Comparison of ENCODE assay signal across 1 cellular context in genomic region chr14:73245401-73246325, GRCh38.
A peak's percentile ranks its signal among the peaks of the same experiment; 100 is the strongest.
TF ChIP-seq lines count a peak whose summit lies in the region.

No MANE protein-coding gene starts in this region.

TF ChIP-seq in GM12878, 131 proteins besides CTCF, POLR2A, EP300 and RAD21 (continued from another document):
- TF ChIP-seq, protein P1, sequence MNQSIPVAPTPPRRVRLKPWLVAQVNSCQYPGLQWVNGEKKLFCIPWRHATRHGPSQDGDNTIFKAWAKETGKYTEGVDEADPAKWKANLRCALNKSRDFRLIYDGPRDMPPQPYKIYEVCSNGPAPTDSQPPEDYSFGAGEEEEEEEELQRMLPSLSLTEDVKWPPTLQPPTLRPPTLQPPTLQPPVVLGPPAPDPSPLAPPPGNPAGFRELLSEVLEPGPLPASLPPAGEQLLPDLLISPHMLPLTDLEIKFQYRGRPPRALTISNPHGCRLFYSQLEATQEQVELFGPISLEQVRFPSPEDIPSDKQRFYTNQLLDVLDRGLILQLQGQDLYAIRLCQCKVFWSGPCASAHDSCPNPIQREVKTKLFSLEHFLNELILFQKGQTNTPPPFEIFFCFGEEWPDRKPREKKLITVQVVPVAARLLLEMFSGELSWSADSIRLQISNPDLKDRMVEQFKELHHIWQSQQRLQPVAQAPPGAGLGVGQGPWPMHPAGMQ (IDR thresholded peaks at IDR 0.05; ENCODE audit: borderline replicate concordance): no peak
- no peak for TF ChIP-seq NFYA (IDR thresholded peaks at IDR 0.05; ENCODE audit: borderline replicate concordance, low read depth, low read length)
- peak in 1 of 2 experiments; percentile 38; a peak in 1 of 4 replicates for TF ChIP-seq ETV6 (conservative IDR thresholded peaks at IDR 0.05 in 1 of 2, IDR thresholded peaks at IDR 0.05 in 1 of 2; ENCODE audit: borderline replicate concordance in 1 of 2, low read depth in 1 of 2)
- TF ChIP-seq DPF2 (IDR thresholded peaks at IDR 0.05): peak; percentile 52
- TF ChIP-seq, protein P2, sequence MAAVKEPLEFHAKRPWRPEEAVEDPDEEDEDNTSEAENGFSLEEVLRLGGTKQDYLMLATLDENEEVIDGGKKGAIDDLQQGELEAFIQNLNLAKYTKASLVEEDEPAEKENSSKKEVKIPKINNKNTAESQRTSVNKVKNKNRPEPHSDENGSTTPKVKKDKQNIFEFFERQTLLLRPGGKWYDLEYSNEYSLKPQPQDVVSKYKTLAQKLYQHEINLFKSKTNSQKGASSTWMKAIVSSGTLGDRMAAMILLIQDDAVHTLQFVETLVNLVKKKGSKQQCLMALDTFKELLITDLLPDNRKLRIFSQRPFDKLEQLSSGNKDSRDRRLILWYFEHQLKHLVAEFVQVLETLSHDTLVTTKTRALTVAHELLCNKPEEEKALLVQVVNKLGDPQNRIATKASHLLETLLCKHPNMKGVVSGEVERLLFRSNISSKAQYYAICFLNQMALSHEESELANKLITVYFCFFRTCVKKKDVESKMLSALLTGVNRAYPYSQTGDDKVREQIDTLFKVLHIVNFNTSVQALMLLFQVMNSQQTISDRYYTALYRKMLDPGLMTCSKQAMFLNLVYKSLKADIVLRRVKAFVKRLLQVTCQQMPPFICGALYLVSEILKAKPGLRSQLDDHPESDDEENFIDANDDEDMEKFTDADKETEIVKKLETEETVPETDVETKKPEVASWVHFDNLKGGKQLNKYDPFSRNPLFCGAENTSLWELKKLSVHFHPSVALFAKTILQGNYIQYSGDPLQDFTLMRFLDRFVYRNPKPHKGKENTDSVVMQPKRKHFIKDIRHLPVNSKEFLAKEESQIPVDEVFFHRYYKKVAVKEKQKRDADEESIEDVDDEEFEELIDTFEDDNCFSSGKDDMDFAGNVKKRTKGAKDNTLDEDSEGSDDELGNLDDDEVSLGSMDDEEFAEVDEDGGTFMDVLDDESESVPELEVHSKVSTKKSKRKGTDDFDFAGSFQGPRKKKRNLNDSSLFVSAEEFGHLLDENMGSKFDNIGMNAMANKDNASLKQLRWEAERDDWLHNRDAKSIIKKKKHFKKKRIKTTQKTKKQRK (IDR thresholded peaks at IDR 0.05; ENCODE audit: low read depth, low read length): no peak
- TF ChIP-seq ZNF592 (IDR thresholded peaks at IDR 0.05): no peak
- peak; percentile 13; the same call in 1 of the 2 replicates for TF ChIP-seq RUNX3 (IDR thresholded peaks at IDR 0.05; ENCODE audit: low read length)
- TF ChIP-seq SKIL (IDR thresholded peaks at IDR 0.05; ENCODE audit: low read depth, poor library complexity, severe bottlenecking): no peak
- peak; percentile 72 for TF ChIP-seq EED (IDR thresholded peaks at IDR 0.05; ENCODE audit: low read depth)
- TF ChIP-seq BACH1 (IDR thresholded peaks at IDR 0.05; ENCODE audit: borderline replicate concordance): peak; percentile 19; the same call in 1 of the 2 replicates
- TF ChIP-seq, protein P3, sequence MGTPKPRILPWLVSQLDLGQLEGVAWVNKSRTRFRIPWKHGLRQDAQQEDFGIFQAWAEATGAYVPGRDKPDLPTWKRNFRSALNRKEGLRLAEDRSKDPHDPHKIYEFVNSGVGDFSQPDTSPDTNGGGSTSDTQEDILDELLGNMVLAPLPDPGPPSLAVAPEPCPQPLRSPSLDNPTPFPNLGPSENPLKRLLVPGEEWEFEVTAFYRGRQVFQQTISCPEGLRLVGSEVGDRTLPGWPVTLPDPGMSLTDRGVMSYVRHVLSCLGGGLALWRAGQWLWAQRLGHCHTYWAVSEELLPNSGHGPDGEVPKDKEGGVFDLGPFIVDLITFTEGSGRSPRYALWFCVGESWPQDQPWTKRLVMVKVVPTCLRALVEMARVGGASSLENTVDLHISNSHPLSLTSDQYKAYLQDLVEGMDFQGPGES (IDR thresholded peaks at IDR 0.05): no peak
- TF ChIP-seq, protein P4, sequence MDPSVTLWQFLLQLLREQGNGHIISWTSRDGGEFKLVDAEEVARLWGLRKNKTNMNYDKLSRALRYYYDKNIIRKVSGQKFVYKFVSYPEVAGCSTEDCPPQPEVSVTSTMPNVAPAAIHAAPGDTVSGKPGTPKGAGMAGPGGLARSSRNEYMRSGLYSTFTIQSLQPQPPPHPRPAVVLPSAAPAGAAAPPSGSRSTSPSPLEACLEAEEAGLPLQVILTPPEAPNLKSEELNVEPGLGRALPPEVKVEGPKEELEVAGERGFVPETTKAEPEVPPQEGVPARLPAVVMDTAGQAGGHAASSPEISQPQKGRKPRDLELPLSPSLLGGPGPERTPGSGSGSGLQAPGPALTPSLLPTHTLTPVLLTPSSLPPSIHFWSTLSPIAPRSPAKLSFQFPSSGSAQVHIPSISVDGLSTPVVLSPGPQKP (IDR thresholded peaks at IDR 0.05; ENCODE audit: low read depth, low read length): no peak
- no peak for TF ChIP-seq EZH2 (IDR thresholded peaks at IDR 0.05; ENCODE audit: borderline replicate concordance, control insufficient read depth, low read depth, low read length)
- TF ChIP-seq GABPA (IDR thresholded peaks at IDR 0.05; ENCODE audit: low read depth): 0 out of 2 replicates have a peak, but pooled peaks have one; percentile 35
- peak; percentile 53; the same call in 1 of the 2 replicates for TF ChIP-seq ZBTB40 (IDR thresholded peaks at IDR 0.05; ENCODE audit: borderline replicate concordance)
- peak in 1 of 2 experiments; percentile 44; a peak in 1 of 4 replicates for TF ChIP-seq BHLHE40 (IDR thresholded peaks at IDR 0.05; ENCODE audit: borderline replicate concordance in 1 of 2, low read depth in 2 of 2, low read length in 1 of 2)
- no peak for TF ChIP-seq IRF4 (IDR thresholded peaks at IDR 0.05; ENCODE audit: low read depth, low read length)
- no peak for TF ChIP-seq CBX3 (IDR thresholded peaks at IDR 0.05; ENCODE audit: borderline replicate concordance, low read depth)
- no peak for TF ChIP-seq PAX8 (IDR thresholded peaks at IDR 0.05)
- TF ChIP-seq POU2F2 (IDR thresholded peaks at IDR 0.05; ENCODE audit: borderline replicate concordance, low read depth, low read length): no peak
